ENCODE assay signal across 21 cellular contexts in the genomic region with DNA sequence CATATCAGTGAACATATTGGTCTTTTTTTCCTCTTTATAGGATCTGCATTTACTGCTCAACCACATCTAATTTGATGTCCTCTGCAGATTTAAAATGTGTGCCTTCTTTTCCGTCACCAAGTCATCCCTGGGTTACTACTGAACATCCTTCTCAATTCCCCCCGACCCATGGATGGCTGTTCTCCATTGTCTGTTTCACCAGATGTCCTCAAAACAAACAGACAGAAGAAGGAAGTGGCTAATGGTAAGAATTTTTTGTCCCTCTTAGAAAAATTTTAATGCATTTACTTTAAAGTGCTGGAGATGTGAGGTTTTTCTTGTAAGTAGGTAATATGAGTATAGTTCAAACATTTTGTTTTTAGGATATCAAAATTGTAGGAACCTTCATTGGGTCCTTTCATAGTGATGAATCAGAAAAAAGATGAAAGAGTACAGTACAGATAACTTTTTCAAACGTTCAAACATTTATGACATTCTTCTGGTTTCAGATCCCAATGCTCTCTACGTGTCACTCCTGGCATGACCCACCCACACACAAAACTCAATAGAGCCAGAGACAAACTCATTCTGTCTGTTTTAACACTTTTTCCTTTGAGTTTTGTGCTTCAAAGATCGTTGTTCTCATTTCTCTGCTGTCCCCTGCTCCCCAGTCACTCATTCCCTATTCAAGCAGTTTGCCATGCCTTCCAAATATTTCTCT.
"Had no signal": no experiment of that assay in that cellular context is flagged by ENCODE, and none has a peak within 500 bp of the region (broad histone marks: within the 10 kb centered on the region; RNA-seq: fewer than 3 reads in every experiment).

No MANE protein-coding gene starts in this region.

- H3K36me3 Mint-ChIP-seq: stimulated activated memory B cell treated with anti-CD40 and anti-IgM and Interleukin-4, amounts not matched to agents 10 μg/mL and 1 μg/mL and 100 μg/mL, for 72 hours had no signal

- H3K4me1 ChIP-seq: parathyroid adenoma, right lobe of liver, tibial artery had no signal

- H3K4me3 Mint-ChIP-seq: dendritic cell treated with granulocyte-macrophage colony-stimulating factor and Interleukin-4, amounts not matched to agents 40 ng/mL and 50 ng/mL, for 4 days; naive thymus-derived CD4-positive, alpha-beta T cell; nephron progenitor cell; stimulated activated memory B cell treated with anti-CD40 and anti-IgM and Interleukin-4, amounts not matched to agents 10 μg/mL and 1 μg/mL and 100 μg/mL, for 72 hours; stimulated activated naive CD8-positive, alpha-beta T cell treated with anti-CD3 and anti-CD28 coated beads, Interleukin-15, Interleukin-2, amounts not matched to agents 100 ng/mL and 50 ng/mL, for 24 hours had no signal

- H3K9ac ChIP-seq: parathyroid adenoma had no signal

- H3K36me3 ChIP-seq: right lobe of liver, spleen, upper lobe of left lung, uterus had no signal

- DNase-seq: erythroblast; heart right ventricle; islet precursor cell; mammary epithelial cell; naive thymus-derived CD4-positive, alpha-beta T cell; nephron progenitor cell; psoas muscle; retina; right lobe of liver; spleen; stimulated activated CD4-positive, alpha-beta T cell treated with anti-CD3 and anti-CD28 coated beads, Interleukin-15, amount 100 ng/mL, for 24 hours; stimulated activated CD4-positive, alpha-beta T cell treated with anti-CD3 and anti-CD28 coated beads, Interleukin-1b, Interleukin-23, amount 100 ng/mL, for 48 hours; stimulated activated CD4-positive, alpha-beta T cell treated with anti-CD3 and anti-CD28 coated beads, Interleukin-4, amount 100 ng/mL, for 24 hours; tibial artery; upper lobe of left lung; uterus had no signal

- H3K9me3 Mint-ChIP-seq: nephron progenitor cell had no signal

- ATAC-seq: heart right ventricle; left lobe of liver; naive thymus-derived CD4-positive, alpha-beta T cell; psoas muscle; right lobe of liver; stimulated activated memory B cell treated with anti-CD40 and anti-IgM and Interleukin-4, amounts not matched to agents 10 μg/mL and 1 μg/mL and 100 μg/mL, for 72 hours had no signal

- H3K79me2 ChIP-seq: parathyroid adenoma had no signal

- H3K4me3 ChIP-seq: heart right ventricle, psoas muscle, right lobe of liver, spleen, tibial artery, upper lobe of left lung, uterus had no signal

- H3K4me1 Mint-ChIP-seq: stimulated activated memory B cell treated with anti-CD40 and anti-IgM and Interleukin-4, amounts not matched to agents 10 μg/mL and 1 μg/mL and 100 μg/mL, for 72 hours had no signal

- H3K9me3 ChIP-seq: psoas muscle, right lobe of liver, uterus had no signal

- H3K27ac Mint-ChIP-seq: dendritic cell treated with granulocyte-macrophage colony-stimulating factor and Interleukin-4, amounts not matched to agents 40 ng/mL and 50 ng/mL, for 4 days; naive thymus-derived CD4-positive, alpha-beta T cell; nephron progenitor cell; stimulated activated memory B cell treated with anti-CD40 and anti-IgM and Interleukin-4, amounts not matched to agents 10 μg/mL and 1 μg/mL and 100 μg/mL, for 72 hours; stimulated activated naive CD8-positive, alpha-beta T cell treated with anti-CD3 and anti-CD28 coated beads, Interleukin-15, Interleukin-2, amounts not matched to agents 100 ng/mL and 50 ng/mL, for 24 hours had no signal

- H2AFZ ChIP-seq: parathyroid adenoma had no signal

- H3K27ac ChIP-seq: heart right ventricle, parathyroid adenoma, psoas muscle, right lobe of liver, spleen, tibial artery, upper lobe of left lung, uterus had no signal

- H3K27me3 Mint-ChIP-seq: dendritic cell treated with granulocyte-macrophage colony-stimulating factor and Interleukin-4, amounts not matched to agents 40 ng/mL and 50 ng/mL, for 4 days; stimulated activated memory B cell treated with anti-CD40 and anti-IgM and Interleukin-4, amounts not matched to agents 10 μg/mL and 1 μg/mL and 100 μg/mL, for 72 hours; stimulated activated naive CD8-positive, alpha-beta T cell treated with anti-CD3 and anti-CD28 coated beads, Interleukin-15, Interleukin-2, amounts not matched to agents 100 ng/mL and 50 ng/mL, for 24 hours had no signal

- H3K27me3 ChIP-seq: heart right ventricle, right lobe of liver, spleen, tibial artery, upper lobe of left lung, uterus had no signal
